17 cellular contexts compared by ENCODE assay signal in genomic region chr6:24004062-24004461, GRCh38.
DNase-seq lines count a peak whose midpoint lies in the region; ATAC-seq and TF ChIP-seq lines count a peak whose summit lies in the region.
"Had no signal": no experiment of that assay in that cellular context is flagged by ENCODE, and none has a peak within 500 bp of the region (broad histone marks: within the 10 kb centered on the region; RNA-seq: fewer than 3 reads in every experiment).

No MANE protein-coding gene starts in this region.

- H3K27me3 ChIP-seq in osteoblast (ENCODE audit: insufficient read depth, low read length) = no peaks in the 10 kb centered on the region
- H3K27me3 ChIP-seq: BLaER1 treated with 17β-estradiol and CSF1 and Interleukin-3, amounts not matched to agents 10 nM and 100 nM; colonic mucosa had no signal

- H3K79me2 ChIP-seq in osteoblast (ENCODE audit: insufficient read depth, low read length) = no peaks in the 10 kb centered on the region

- H3K4me3 ChIP-seq in osteoblast (ENCODE audit: insufficient read depth, low read length) = no peak overlapping the region
- H3K4me3 ChIP-seq: BLaER1 treated with 17β-estradiol and CSF1 and Interleukin-3, amounts not matched to agents 10 nM and 100 nM; colonic mucosa; prostate gland had no signal

- TF ChIP-seq CTCF in osteoblast (IDR thresholded peaks at IDR 0.05; ENCODE audit: extremely low read depth, low read depth, low read length) = no peak

- H3K4me1 ChIP-seq in osteoblast (ENCODE audit: insufficient read depth, low read length) = peaks cover 9% of the 10 kb centered on the region
- H3K4me1 ChIP-seq: BLaER1 treated with 17β-estradiol and CSF1 and Interleukin-3, amounts not matched to agents 10 nM and 100 nM; colonic mucosa; prostate gland had no signal

- H4K20me1 ChIP-seq in osteoblast (ENCODE audit: insufficient read depth, low read length) = no peaks in the 10 kb centered on the region
- H4K20me1 ChIP-seq: BLaER1 treated with 17β-estradiol and CSF1 and Interleukin-3, amounts not matched to agents 10 nM and 100 nM had no signal

- no peak overlapping the region for H3K4me2 ChIP-seq in osteoblast (ENCODE audit: insufficient read depth, low read length)
- H3K4me2 ChIP-seq: BLaER1 treated with 17β-estradiol and CSF1 and Interleukin-3, amounts not matched to agents 10 nM and 100 nM had no signal

- no peak for ATAC-seq in GM21717 (IDR thresholded peaks at IDR 0.05; ENCODE audit: unreplicated experiment)
- ATAC-seq: activated CD4-positive, CD25-positive, alpha-beta regulatory T cell treated with anti-CD3 and anti-CD28 coated beads, Interleukin-2, amount 50 U/mL, for 24 hours; activated naive CD4-positive, alpha-beta T cell treated with anti-CD3 and anti-CD28 coated beads, Interleukin-2, amount 50 U/mL, for 72 hours; T-cell had no signal

- DNase-seq in COLO829 (ENCODE audit: low spot score) = peak; percentile 26
- peak; percentile 35 to 62 for DNase-seq in NCI-H446 (lab: John Stamatoyannopoulos, UW)
- peak; percentile 51 for DNase-seq in epithelial cell of prostate (ENCODE audit: low read depth, low spot score)
- no peak for DNase-seq in osteoblast (ENCODE audit: insufficient read length, low spot score, missing footprints)
- no peak for DNase-seq in COR-L47 (lab: John Stamatoyannopoulos, UW)
- no peak for DNase-seq in stimulated activated CD4-positive, alpha-beta T cell treated with anti-CD3 and anti-CD28 coated beads, Interleukin-2, amount 100 ng/mL, for 48 hours
- DNase-seq in NCI-H82 (lab: John Stamatoyannopoulos, UW) = no peak
- DNase-seq: colonic mucosa, DMS79 treated with DMSO at 0.1 percent for 48 hours, NCI-H1092, NCI-H226, T-cell had no signal

- H2AFZ ChIP-seq in osteoblast (ENCODE audit: low read length) = no peak overlapping the region

- no peak overlapping the region for H3K27ac ChIP-seq in epithelial cell of prostate
- H3K27ac ChIP-seq in osteoblast (ENCODE audit: low read depth, low read length) = peak overlapping the region; percentile 6
- H3K27ac ChIP-seq: BLaER1 treated with 17β-estradiol and CSF1 and Interleukin-3, amounts not matched to agents 10 nM and 100 nM; colonic mucosa; prostate gland had no signal

- no peaks in the 10 kb centered on the region for H3K9me3 ChIP-seq in osteoblast (ENCODE audit: low read depth, low read length)
- H3K9me3 ChIP-seq: BLaER1 treated with 17β-estradiol and CSF1 and Interleukin-3, amounts not matched to agents 10 nM and 100 nM; colonic mucosa; prostate gland had no signal

- no peaks in the 10 kb centered on the region for H3K36me3 ChIP-seq in osteoblast (ENCODE audit: insufficient read depth, low read length)
- H3K36me3 ChIP-seq: BLaER1 treated with 17β-estradiol and CSF1 and Interleukin-3, amounts not matched to agents 10 nM and 100 nM; colonic mucosa; prostate gland had no signal

Comparison
In these comparisons a context has a peak if more than half of its experiments do, and no peak if none do; other contexts are left out.
1. DNase-seq: peak in COLO829 (single experiment), NCI-H446 (2 of 2) and epithelial cell of prostate (single experiment); none in osteoblast (single experiment), COR-L47 (single experiment), stimulated activated CD4-positive, alpha-beta T cell treated with anti-CD3 and anti-CD28 coated beads, Interleukin-2, amount 100 ng/mL, for 48 hours (0 of 2) and NCI-H82 (single experiment).